ENCODE assay signal across 10 cellular contexts in the genomic region with DNA sequence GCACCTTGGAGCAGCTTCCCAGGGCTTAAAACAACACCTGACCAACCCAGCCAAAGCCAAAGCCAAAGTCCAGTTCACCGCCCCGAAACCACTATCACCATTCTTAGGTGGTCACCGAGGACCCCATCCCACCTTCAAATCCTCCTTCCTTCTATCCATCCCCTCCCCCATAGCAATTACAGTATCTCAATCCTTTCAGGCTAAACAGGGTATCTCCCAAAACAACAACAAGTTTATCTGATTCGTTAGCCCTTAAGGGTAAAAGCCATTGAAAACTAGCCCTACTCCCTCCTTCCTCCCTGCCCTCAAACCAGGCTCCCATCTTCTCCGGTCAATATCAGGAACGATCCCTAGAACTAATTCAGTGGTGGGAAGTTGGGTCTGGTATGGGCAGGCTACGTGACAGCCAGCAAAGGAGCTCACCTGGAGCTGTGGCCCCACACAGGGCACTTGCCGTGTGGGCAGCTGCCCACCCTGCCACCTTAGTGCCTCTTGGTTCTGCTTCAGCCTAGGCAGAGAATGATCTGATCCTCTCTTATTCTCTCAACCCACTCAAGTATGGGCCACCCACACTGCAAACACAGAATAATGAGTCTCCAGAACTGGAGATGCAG. TPM values are rescaled to one million over a fixed set of nuclear protein-coding genes. Genes with fewer than 3 reads are reported as not detected.
A peak's percentile ranks its signal among the peaks of the same experiment; 100 is the strongest.
DNase-seq lines count a peak whose midpoint lies in the region; ATAC-seq, FAIRE-seq and TF ChIP-seq lines count a peak whose summit lies in the region.
"Had no signal": no experiment of that assay in that cellular context is flagged by ENCODE, and none has a peak within 500 bp of the region (broad histone marks: within the 10 kb centered on the region; RNA-seq: fewer than 3 reads in every experiment).

No MANE protein-coding gene starts in this region.

- no peak for FAIRE-seq in endothelial cell of umbilical vein (lab: Jason Lieb, UNC)

- no peak overlapping the region for H3K27ac ChIP-seq in BLaER1
- peak overlapping the region; percentile 76; the same call in 1 of the 2 replicates for H3K27ac ChIP-seq in MM.1S (ENCODE audit: low read length)
- peak overlapping the region; percentile 63 for H3K27ac ChIP-seq in endothelial cell of umbilical vein (ENCODE audit: insufficient read depth, low read depth, low read length)
- no peak overlapping the region for H3K27ac ChIP-seq in caudate nucleus (ENCODE audit: low read depth, low read length)

- peak overlapping the region; percentile 32 for H3K27ac Mint-ChIP-seq in progenitor cell of endocrine pancreas

- intact Hi-C loops in endothelial cell of umbilical vein (cut with micrococcal nuclease), result no loop called here

- peak overlapping the region; percentile 93 for H3K4me3 Mint-ChIP-seq in progenitor cell of endocrine pancreas (ENCODE audit: low read depth)

- H3K4me3 ChIP-seq in BLaER1 (no peak overlapping the region), MM.1S (ENCODE audit: low read length) (peak overlapping the region; percentile 88), endothelial cell of umbilical vein (replicated peaks in 1 of 3; ENCODE audit: insufficient read depth in 1 of 3, low read depth in 1 of 3, low read length in 3 of 3) (peak overlapping the region; percentile 3 to 90 (median 90))

- H3K9me3 Mint-ChIP-seq in progenitor cell of endocrine pancreas (ENCODE audit: low read depth), result no peaks in the 10 kb centered on the region
- H3K9me3 Mint-ChIP-seq: naive B cell had no signal

- peaks cover 69% of the 10 kb centered on the region for H3K79me2 ChIP-seq in MM.1S (ENCODE audit: low read length)
- peaks cover 67% of the 10 kb centered on the region for H3K79me2 ChIP-seq in endothelial cell of umbilical vein (ENCODE audit: control insufficient read depth, insufficient read depth, low read length)

- dilution Hi-C loops in endothelial cell of umbilical vein (cut with MboI; ENCODE audit: extremely low pct_ligation_motif_present, low sequenced_read_pairs), result no loop called here

- no peak for TF ChIP-seq CTCF in MM.1S (IDR thresholded peaks at IDR 0.05; ENCODE audit: low read length)
- TF ChIP-seq CTCF in endothelial cell of umbilical vein (IDR thresholded peaks at IDR 0.05; ENCODE audit: extremely low read depth in 1 of 2, insufficient read depth in 1 of 2, low read depth in 1 of 2, low read length in 2 of 2), result no peak
- TF ChIP-seq CTCF in progenitor cell of endocrine pancreas (IDR thresholded peaks at IDR 0.05; ENCODE audit: unreplicated experiment), result no peak

- no peaks in the 10 kb centered on the region for H3F3A ChIP-seq in MM.1S (ENCODE audit: insufficient read depth, low read length)

- H4K20me1 ChIP-seq in BLaER1, result no peaks in the 10 kb centered on the region
- no peaks in the 10 kb centered on the region for H4K20me1 ChIP-seq in MM.1S (ENCODE audit: insufficient read depth, low read length)
- no peaks in the 10 kb centered on the region for H4K20me1 ChIP-seq in endothelial cell of umbilical vein (replicated peaks; ENCODE audit: control insufficient read depth, extremely low read depth, insufficient read depth, low read length)

- H3K9ac ChIP-seq in BLaER1 (no peak overlapping the region), MM.1S (ENCODE audit: low read length) (peak overlapping the region; percentile 86), endothelial cell of umbilical vein (replicated peaks; ENCODE audit: extremely low read depth, insufficient read depth, low read length) (peak overlapping the region; percentile 79)

- peak overlapping the region; percentile 82 for H3K4me2 ChIP-seq in BLaER1
- peak overlapping the region; percentile 70 for H3K4me2 ChIP-seq in MM.1S (ENCODE audit: low read depth, low read length)
- peak overlapping the region; percentile 96 for H3K4me2 ChIP-seq in endothelial cell of umbilical vein (ENCODE audit: insufficient read depth, low read length)

- H3K36me3 Mint-ChIP-seq in progenitor cell of endocrine pancreas (ENCODE audit: insufficient read depth), result peaks cover 14% of the 10 kb centered on the region
- H3K36me3 Mint-ChIP-seq: naive B cell had no signal

- POLR2A ChIA-PET in endothelial cell of umbilical vein (lab: Charles Lee), result interaction anchor here (0.6 to 2.6 kb wide), 3 partner anchors 8 to 64 kb away, joined by 3 to 12 read pairs (median 8); no protein-coding TSS in a partner anchor

- DNase-seq in MM.1S, result no peak
- no peak for DNase-seq in endothelial cell of umbilical vein (ENCODE audit: low read depth, low spot score)
- DNase-seq in progenitor cell of endocrine pancreas (ENCODE audit: low spot score, unreplicated experiment), result no peak
- no peak for DNase-seq in NCI-H748 treated with DMSO at 0.1 percent for 48 hours (lab: John Stamatoyannopoulos, UW)
- no peak for DNase-seq in caudate nucleus (lab: John Stamatoyannopoulos, UW)
- no peak for DNase-seq in SK-N-DZ (ENCODE audit: low spot score)
- DNase-seq: activated naive CD4-positive, alpha-beta T cell; naive B cell had no signal

- ATAC-seq in GM18498 (IDR thresholded peaks at IDR 0.05; ENCODE audit: unreplicated experiment), result no peak

- H3K9me1 ChIP-seq in endothelial cell of umbilical vein (replicated peaks; ENCODE audit: control insufficient read depth, extremely low read depth, insufficient read depth, low read length), result no peaks in the 10 kb centered on the region

- no peaks in the 10 kb centered on the region for H3K27me3 Mint-ChIP-seq in progenitor cell of endocrine pancreas
- H3K27me3 Mint-ChIP-seq: naive B cell had no signal

- no peak overlapping the region for H2AFZ ChIP-seq in MM.1S (ENCODE audit: low read length)
- H2AFZ ChIP-seq in endothelial cell of umbilical vein (ENCODE audit: low read depth, low read length), result no peak overlapping the region

- H3K9me3 ChIP-seq in BLaER1, result no peaks in the 10 kb centered on the region
- no peaks in the 10 kb centered on the region for H3K9me3 ChIP-seq in MM.1S (replicated peaks; ENCODE audit: insufficient read depth, low read length)
- no peaks in the 10 kb centered on the region for H3K9me3 ChIP-seq in endothelial cell of umbilical vein (replicated peaks; ENCODE audit: control insufficient read depth, insufficient read depth, low read length)

- no peaks in the 10 kb centered on the region for H3K27me3 ChIP-seq in BLaER1
- no peaks in the 10 kb centered on the region for H3K27me3 ChIP-seq in MM.1S (replicated peaks; ENCODE audit: insufficient read depth, low read length)
- H3K27me3 ChIP-seq in endothelial cell of umbilical vein (ENCODE audit: control insufficient read depth in 2 of 2, insufficient read depth in 2 of 2, low read length in 2 of 2), result no peaks in the 10 kb centered on the region

- peaks cover 33% of the 10 kb centered on the region for H3K4me1 Mint-ChIP-seq in progenitor cell of endocrine pancreas (ENCODE audit: low read depth)

- TF ChIP-seq POLR2A in endothelial cell of umbilical vein (IDR thresholded peaks at IDR 0.05; ENCODE audit: low read depth, low read length), result no peak

- H3K4me1 ChIP-seq in BLaER1, result peaks cover 32% of the 10 kb centered on the region
- H3K4me1 ChIP-seq in MM.1S (ENCODE audit: low read length), result peaks cover 21% of the 10 kb centered on the region
- peaks cover 45% of the 10 kb centered on the region for H3K4me1 ChIP-seq in endothelial cell of umbilical vein (ENCODE audit: control insufficient read depth, extremely low read depth, insufficient read depth, low read length)

- CTCF ChIA-PET in endothelial cell of umbilical vein (lab: Charles Lee), result interaction anchor here (1.0 to 2.7 kb wide), 5 partner anchors 8 to 313 kb away, joined by 3 to 15 read pairs (median 4); no protein-coding TSS in a partner anchor

- no peaks in the 10 kb centered on the region for H3K9me2 ChIP-seq in MM.1S (replicated peaks; ENCODE audit: insufficient read depth, low read length)

- no TSS peak for BruUV-seq in endothelial cell of umbilical vein (replicated peaks; lab: Mats Ljungman, UMichigan)

- H3K36me3 ChIP-seq in BLaER1, result no peaks in the 10 kb centered on the region
- no peaks in the 10 kb centered on the region for H3K36me3 ChIP-seq in MM.1S (replicated peaks; ENCODE audit: insufficient read depth, low read length)
- H3K36me3 ChIP-seq in endothelial cell of umbilical vein (ENCODE audit: control insufficient read depth in 2 of 2, extremely low read depth in 1 of 2, insufficient read depth in 2 of 2, low read length in 2 of 2), result peaks cover 0 to 6% of the 10 kb centered on the region in 2 experiments

TF ChIP-seq in endothelial cell of umbilical vein, 7 proteins besides CTCF, POLR2A, EP300 and RAD21:
- TF ChIP-seq EZH2 (IDR thresholded peaks at IDR 0.05; ENCODE audit: borderline replicate concordance, low read depth, low read length, severe bottlenecking) (no peak), POLR2AphosphoS5 (IDR thresholded peaks at IDR 0.05; ENCODE audit: insufficient read depth, low read depth, low read length) (no peak), FOS (IDR thresholded peaks at IDR 0.05; ENCODE audit: borderline replicate concordance, insufficient read depth, low read length) (no peak), MYC (IDR thresholded peaks at IDR 0.05; ENCODE audit: low read depth, low read length) (no peak), JUN (IDR thresholded peaks at IDR 0.05; ENCODE audit: borderline replicate concordance, insufficient read depth, insufficient read length, low read depth) (no peak), GATA2 (IDR thresholded peaks at IDR 0.05; ENCODE audit: insufficient read depth, insufficient read length, low read depth, low read length) (no peak)
- TF ChIP-seq, protein P1, sequence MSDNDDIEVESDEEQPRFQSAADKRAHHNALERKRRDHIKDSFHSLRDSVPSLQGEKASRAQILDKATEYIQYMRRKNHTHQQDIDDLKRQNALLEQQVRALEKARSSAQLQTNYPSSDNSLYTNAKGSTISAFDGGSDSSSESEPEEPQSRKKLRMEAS (IDR thresholded peaks at IDR 0.05; ENCODE audit: insufficient read depth, insufficient read length), result no peak

RNA-seq across cellular contexts. Expression of a gene that starts 2.0 kb away (rescaled TPM):
- total RNA-seq in endothelial cell of umbilical vein (86.1 and 111 TPM in 2 replicates), progenitor cell of endocrine pancreas (24.9 and 26.9 TPM in 2 replicates)
- polyA plus RNA-seq in endothelial cell of umbilical vein, result 11.0 and 13.1 TPM in 2 replicates
- polyA plus RNA-seq in endothelial cell of umbilical vein (2011; cell fraction: cytosol; rRNA removed), result 21.9 and 22.6 TPM in 2 replicates
- polyA plus RNA-seq in endothelial cell of umbilical vein (2011; cell fraction: nucleus; rRNA removed), result 25.0 and 31.9 TPM in 2 replicates
- polyA plus RNA-seq in endothelial cell of umbilical vein (2012), result 43.4 and 50.9 TPM in 2 replicates
- polyA minus RNA-seq in endothelial cell of umbilical vein, result 48.2 and 49.1 TPM in 2 replicates
- 7.6 TPM for polyA minus RNA-seq in endothelial cell of umbilical vein (2011; cell fraction: cytosol; rRNA and poly(A)+ RNA removed)
- 89.2 and 110 TPM in 2 replicates for polyA minus RNA-seq in endothelial cell of umbilical vein (2011; cell fraction: nucleus; rRNA and poly(A)+ RNA removed)
- polyA plus RNA-seq in SK-N-DZ (2014; cell fraction: cytosol; rRNA removed), result 0.83 and 1.2 TPM in 2 replicates
- 0.19 and 0.30 TPM in 2 replicates for polyA plus RNA-seq in SK-N-DZ (2014; cell fraction: nucleus; rRNA removed)

Comparison
In these comparisons a context has a peak if more than half of its experiments do, and no peak if none do; other contexts are left out.
1. H3K27ac ChIP-seq: peak in MM.1S (single experiment) and endothelial cell of umbilical vein (single experiment); none in BLaER1 (single experiment) and caudate nucleus (single experiment).
2. Peak in every context shown above with its lines, with median percentiles within 50 percentile points of each other: H3K4me2 ChIP-seq.